30 cellular contexts compared by ENCODE assay signal in genomic region chr1:219293440-219293839, GRCh38.
"Had no signal": no experiment of that assay in that cellular context is flagged by ENCODE, and none has a peak within 500 bp of the region (broad histone marks: within the 10 kb centered on the region; RNA-seq: fewer than 3 reads in every experiment).

No MANE protein-coding gene starts in this region.

- H3K27ac ChIP-seq: lower lobe of right lung, neural progenitor cell, upper lobe of left lung, WERI-Rb-1 had no signal

- ATAC-seq: activated CD8-positive, alpha-beta memory T cell treated with anti-CD3 and anti-CD28 coated beads, Interleukin-2, amount 10 ng/mL, durations not matched to agents 7 days and 5 days; activated CD8-positive, alpha-beta T cell treated with anti-CD3 and anti-CD28 coated beads for 36 hours; esophagus mucosa; lower lobe of right lung; naive thymus-derived CD4-positive, alpha-beta T cell; stimulated activated naive CD8-positive, alpha-beta T cell treated with anti-CD3 and anti-CD28 coated beads, Interleukin-15, Interleukin-2, amounts not matched to agents 100 U/mL and 50 U/mL, for 24 hours had no signal

- H3K9me3 Mint-ChIP-seq: activated CD4-positive, alpha-beta T cell treated with anti-CD3 and anti-CD28 coated beads, Interleukin-2, amount 10 ng/mL, durations not matched to agents 7 days and 5 days; activated CD8-positive, alpha-beta T cell treated with anti-CD3 and anti-CD28 coated beads for 36 hours; activated naive CD4-positive, alpha-beta T cell treated with anti-CD3 and anti-CD28 coated beads, Interleukin-2, amount 10 ng/mL, durations not matched to agents 7 days and 5 days; brain; neural progenitor cell had no signal

- H3K4me1 Mint-ChIP-seq: activated CD4-positive, alpha-beta T cell treated with anti-CD3 and anti-CD28 coated beads, Interleukin-2, amount 10 ng/mL, durations not matched to agents 7 days and 5 days; activated CD8-positive, alpha-beta memory T cell treated with anti-CD3 and anti-CD28 coated beads, Interleukin-2, amount 10 ng/mL, durations not matched to agents 7 days and 5 days; activated naive CD4-positive, alpha-beta T cell treated with anti-CD3 and anti-CD28 coated beads, Interleukin-2, amount 10 ng/mL, durations not matched to agents 7 days and 5 days; naive thymus-derived CD4-positive, alpha-beta T cell; neural progenitor cell had no signal

- H3K36me3 ChIP-seq: lower lobe of right lung, neural progenitor cell, upper lobe of left lung, WERI-Rb-1 had no signal

- H3K27ac Mint-ChIP-seq: activated CD4-positive, alpha-beta T cell treated with anti-CD3 and anti-CD28 coated beads, Interleukin-2, amount 10 ng/mL, durations not matched to agents 7 days and 5 days; activated CD8-positive, alpha-beta memory T cell treated with anti-CD3 and anti-CD28 coated beads, Interleukin-2, amount 10 ng/mL, durations not matched to agents 7 days and 5 days; activated CD8-positive, alpha-beta T cell treated with anti-CD3 and anti-CD28 coated beads for 36 hours; activated naive CD4-positive, alpha-beta T cell treated with anti-CD3 and anti-CD28 coated beads, Interleukin-2, amount 10 ng/mL, durations not matched to agents 7 days and 5 days; naive thymus-derived CD4-positive, alpha-beta T cell; neural progenitor cell; progenitor cell of endocrine pancreas had no signal

- H3K27me3 Mint-ChIP-seq: activated CD4-positive, alpha-beta T cell treated with anti-CD3 and anti-CD28 coated beads, Interleukin-2, amount 10 ng/mL, durations not matched to agents 7 days and 5 days; activated CD8-positive, alpha-beta memory T cell treated with anti-CD3 and anti-CD28 coated beads, Interleukin-2, amount 10 ng/mL, durations not matched to agents 7 days and 5 days; activated CD8-positive, alpha-beta T cell treated with anti-CD3 and anti-CD28 coated beads for 36 hours; activated naive CD4-positive, alpha-beta T cell treated with anti-CD3 and anti-CD28 coated beads, Interleukin-2, amount 10 ng/mL, durations not matched to agents 7 days and 5 days; naive thymus-derived CD4-positive, alpha-beta T cell; progenitor cell of endocrine pancreas had no signal

- H3K27me3 ChIP-seq: neural progenitor cell, upper lobe of left lung had no signal

- H3K4me3 Mint-ChIP-seq: activated CD4-positive, alpha-beta T cell treated with anti-CD3 and anti-CD28 coated beads, Interleukin-2, amount 10 ng/mL, durations not matched to agents 7 days and 5 days; activated CD8-positive, alpha-beta memory T cell treated with anti-CD3 and anti-CD28 coated beads, Interleukin-2, amount 10 ng/mL, durations not matched to agents 7 days and 5 days; activated CD8-positive, alpha-beta T cell treated with anti-CD3 and anti-CD28 coated beads for 36 hours; activated naive CD4-positive, alpha-beta T cell treated with anti-CD3 and anti-CD28 coated beads, Interleukin-2, amount 10 ng/mL, durations not matched to agents 7 days and 5 days; brain; naive thymus-derived CD4-positive, alpha-beta T cell; neural progenitor cell had no signal

- DNase-seq: activated CD4-positive, alpha-beta T cell treated with anti-CD3 and anti-CD28 coated beads, Interleukin-2, amount 10 ng/mL, durations not matched to agents 7 days and 5 days; activated CD4-positive, CD25-positive, alpha-beta regulatory T cell treated with anti-CD3 and anti-CD28 coated beads, Interleukin-2, amount 50 U/mL, for 72 hours; activated CD8-positive, alpha-beta memory T cell treated with anti-CD3 and anti-CD28 coated beads, Interleukin-2, amount 10 ng/mL, durations not matched to agents 7 days and 5 days; activated CD8-positive, alpha-beta T cell treated with anti-CD3 and anti-CD28 coated beads for 36 hours; activated effector memory CD4-positive, alpha-beta T cell treated with anti-CD3 and anti-CD28 coated beads, Interleukin-2, amount 50 U/mL, for 16 hours; activated naive CD4-positive, alpha-beta T cell treated with anti-CD3 and anti-CD28 coated beads, Interleukin-2, amount 10 ng/mL, durations not matched to agents 7 days and 5 days; activated T-cell treated with anti-CD3 and anti-CD28 coated beads for 4 hours; anterior cingulate cortex; caudate nucleus; dermis blood vessel endothelial cell; effector memory CD4-positive, alpha-beta T cell; head of caudate nucleus; hypothalamus; lower lobe of right lung; naive thymus-derived CD4-positive, alpha-beta T cell; retina; stimulated activated CD4-positive, alpha-beta T cell treated with anti-CD3 and anti-CD28 coated beads, Interleukin-12 subunit alpha, Interleukin-12 subunit beta, amount 100 ng/mL, for 4 hours; stimulated activated CD4-positive, alpha-beta T cell treated with anti-CD3 and anti-CD28 coated beads, Interleukin-4, amount 100 ng/mL, for 4 hours; stimulated activated naive CD8-positive, alpha-beta T cell treated with anti-CD3 and anti-CD28 coated beads, Interleukin-15, Interleukin-2, amounts not matched to agents 100 U/mL and 50 U/mL, for 24 hours; T-helper 1 cell; upper lobe of left lung; WERI-Rb-1 had no signal

- FAIRE-seq: endothelial cell of umbilical vein, frontal cortex, islet of Langerhans, TTC549 had no signal

- H3K36me3 Mint-ChIP-seq: activated CD8-positive, alpha-beta memory T cell treated with anti-CD3 and anti-CD28 coated beads, Interleukin-2, amount 10 ng/mL, durations not matched to agents 7 days and 5 days; activated naive CD4-positive, alpha-beta T cell treated with anti-CD3 and anti-CD28 coated beads, Interleukin-2, amount 10 ng/mL, durations not matched to agents 7 days and 5 days; neural progenitor cell had no signal

- H3K9me3 ChIP-seq: lower lobe of right lung, upper lobe of left lung had no signal

- H3K4me1 ChIP-seq: lower lobe of right lung, neural progenitor cell, upper lobe of left lung had no signal

- H3K4me3 ChIP-seq: lower lobe of right lung, neural progenitor cell, upper lobe of left lung had no signal
